Comparison of ENCODE assay signal across 25 cellular contexts in the genomic region with DNA sequence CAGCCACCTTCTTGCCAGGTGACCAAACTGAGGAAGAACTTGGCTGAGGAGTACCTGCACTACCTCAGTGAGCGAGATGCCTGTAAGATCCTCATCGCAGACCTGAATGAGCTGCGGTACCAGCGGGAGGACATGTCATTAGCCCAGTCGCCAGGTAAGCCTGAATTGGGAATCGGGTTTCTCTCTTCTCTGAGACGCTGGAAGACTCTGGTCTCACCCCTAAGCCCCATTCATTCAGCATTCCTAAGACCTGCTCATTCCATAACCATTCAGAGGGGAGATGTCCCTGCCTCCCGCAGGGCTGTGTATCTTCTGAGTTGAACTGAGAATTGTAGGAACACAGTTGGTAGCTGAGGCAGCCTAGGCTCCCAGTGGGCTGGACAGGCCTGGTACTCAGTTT. TPM values are rescaled to one million over a fixed set of nuclear protein-coding genes. Genes with fewer than 3 reads are reported as not detected.
DNase-seq lines count a peak whose midpoint lies in the region; ATAC-seq, FAIRE-seq and TF ChIP-seq lines count a peak whose summit lies in the region.
"Had no signal": no experiment of that assay in that cellular context is flagged by ENCODE, and none has a peak within 500 bp of the region (broad histone marks: within the 10 kb centered on the region; RNA-seq: fewer than 3 reads in every experiment).

No MANE protein-coding gene starts in this region.

- WGBS in HepG2 (ENCODE audit: low lambda C conversion rate), result 81% methylated on average over 8 of the region's 8 CpGs
- WGBS in right lobe of liver (ENCODE audit: insufficient coverage, low coverage, low lambda C conversion rate, missing lambda C conversion rate), result no CpG with 5 or more reads among the region's 8 CpGs
- WGBS in mesendoderm (ENCODE audit: extremely low coverage, insufficient coverage, low lambda C conversion rate), result no CpG with 5 or more reads among the region's 8 CpGs
- 86 to 89% (median 88%) methylated on average over 8 of the region's 8 CpGs for WGBS in adrenal gland, 4 donors

- no peak for TF ChIP-seq EP300 in HepG2 (IDR thresholded peaks at IDR 0.05; ENCODE audit: low read depth in 2 of 2, low read length in 2 of 2)
- no peak for TF ChIP-seq EP300 in HepG2 (CRISPR knock-in tag; IDR thresholded peaks at IDR 0.05; ENCODE audit: borderline replicate concordance)

- H2BK120ac ChIP-seq in mesendoderm (ENCODE audit: low read depth, low read length), result no peak overlapping the region

- peaks cover 16% of the 10 kb centered on the region for H3K4me1 ChIP-seq in HepG2 (ENCODE audit: insufficient read depth, low read length)
- H3K4me1 ChIP-seq in right lobe of liver, result no peaks in the 10 kb centered on the region
- H3K4me1 ChIP-seq in mesendoderm (ENCODE audit: control insufficient read depth, low read depth, low read length), result no peaks in the 10 kb centered on the region
- H3K4me1 ChIP-seq in adrenal gland (replicated peaks in 1 of 2), result no peaks in the 10 kb centered on the region

- H3K27me3 ChIP-seq in HepG2 (ENCODE audit: control insufficient read depth in 1 of 2, insufficient read depth in 2 of 2, low read length in 2 of 2), result no peaks in the 10 kb centered on the region; a peak in 1 of 5 replicates
- H3K27me3 ChIP-seq in right lobe of liver, result no peaks in the 10 kb centered on the region
- no peaks in the 10 kb centered on the region for H3K27me3 ChIP-seq in mesendoderm (ENCODE audit: insufficient read depth, low read length, poor library complexity)
- no peaks in the 10 kb centered on the region for H3K27me3 ChIP-seq in adrenal gland

- H3K18ac ChIP-seq in mesendoderm (ENCODE audit: low read length), result no peak overlapping the region

- no peak for DNase-seq in HepG2 (ENCODE audit: low spot score)
- no peak for DNase-seq in right lobe of liver
- DNase-seq in mesendoderm, result peak; percentile 21
- no peak for DNase-seq in adrenal gland
- no peak for DNase-seq in amygdala (lab: John Stamatoyannopoulos, UW)
- no peak for DNase-seq in KG1 (lab: John Stamatoyannopoulos, UW)
- DNase-seq: 8988T; C1 segment of cervical spinal cord; Calu3; CD8-positive, alpha-beta T cell; DMS153; GOT3; MM.1S; NCI-H1048; NCI-H1417 treated with DMSO at 0.1 percent for 48 hours; NCI-H187 treated with DMSO at 0.1 percent for 48 hours; NCI-H2107; NCI-H226; NCI-H510A treated with DMSO at 0.1 percent for 48 hours; NCI-H748 treated with DMSO at 0.1 percent for 48 hours; SHP77 treated with DMSO at 0.1 percent for 48 hours; SK-N-SH had no signal

- H3K79me1 ChIP-seq in mesendoderm (ENCODE audit: low read length), result no peaks in the 10 kb centered on the region

- H3K4me2 ChIP-seq in HepG2 (ENCODE audit: low read depth, low read length) (no peak overlapping the region), mesendoderm (ENCODE audit: low read length) (no peak overlapping the region)
- H3K4me2 ChIP-seq: SK-N-SH had no signal

- no peak for TF ChIP-seq RAD21 in HepG2 (CRISPR knock-in tag; IDR thresholded peaks at IDR 0.05)

- H3K9me3 ChIP-seq in HepG2 (ENCODE audit: low read length) (no peaks in the 10 kb centered on the region), right lobe of liver (no peaks in the 10 kb centered on the region), adrenal gland (replicated peaks in 1 of 3) (no peaks in the 10 kb centered on the region)
- H3K9me3 ChIP-seq: SK-N-SH had no signal

- no peak for FAIRE-seq in HepG2 (lab: Jason Lieb, UNC)
- FAIRE-seq: GM12891 had no signal

- TF ChIP-seq CTCF in HepG2 (CRISPR knock-in tag; IDR thresholded peaks at IDR 0.05), result no peak
- TF ChIP-seq CTCF in right lobe of liver (IDR thresholded peaks at IDR 0.05), result no peak
- no peak for TF ChIP-seq CTCF in adrenal gland (IDR thresholded peaks at IDR 0.05)

- H3K27ac ChIP-seq in HepG2 (ENCODE audit: extremely low read length, insufficient read depth, low read length), result no peak overlapping the region
- H3K27ac ChIP-seq in right lobe of liver, result no peak overlapping the region
- no peak overlapping the region for H3K27ac ChIP-seq in mesendoderm (ENCODE audit: low read depth, low read length)
- H3K27ac ChIP-seq in adrenal gland, result no peak overlapping the region
- H3K27ac ChIP-seq: RWPE1 had no signal

- no peak overlapping the region for H2BK15ac ChIP-seq in mesendoderm (replicated peaks; ENCODE audit: low read depth)

- H3K4me3 ChIP-seq in HepG2 (replicated peaks in 1 of 3; ENCODE audit: insufficient read depth in 1 of 3, low read depth in 2 of 3, low read length in 3 of 3) (no peak overlapping the region), right lobe of liver (no peak overlapping the region), mesendoderm (ENCODE audit: low read length) (no peak overlapping the region), adrenal gland (no peak overlapping the region)

- TF ChIP-seq POLR2A in HepG2 (IDR thresholded peaks at IDR 0.05; ENCODE audit: insufficient read depth in 1 of 2, low read depth in 2 of 2, low read length in 2 of 2) (no peak), right lobe of liver (IDR thresholded peaks at IDR 0.05) (no peak), adrenal gland (IDR thresholded peaks at IDR 0.05) (no peak)

- H3K36me3 ChIP-seq in HepG2 (replicated peaks in 1 of 2; ENCODE audit: control insufficient read depth in 1 of 2, insufficient read depth in 2 of 2, low read length in 2 of 2), result peaks cover 9 to 32% of the 10 kb centered on the region in 2 experiments; a peak in 4 of 5 replicates
- peaks cover 0 to 9% (median 3%) of the 10 kb centered on the region in 4 donors for H3K36me3 ChIP-seq in right lobe of liver
- H3K36me3 ChIP-seq in mesendoderm (ENCODE audit: control insufficient read depth, insufficient read depth, low read length), result peaks cover 3% of the 10 kb centered on the region
- H3K36me3 ChIP-seq in adrenal gland (replicated peaks in 1 of 2), result peaks cover 0 to 24% of the 10 kb centered on the region in 2 donors

- no TSS peak for BruUV-seq in HepG2 (replicated peaks; lab: Mats Ljungman, UMichigan)

- CTCF ChIA-PET in HepG2 (lab: Yijun Ruan, JAX; ENCODE audit: low intra/inter-chr PET ratio, low total read pairs), result no interaction called here

- POLR2A ChIA-PET in HepG2 (lab: Yijun Ruan, JAX), result no interaction called here

- no peak overlapping the region for H3K9ac ChIP-seq in HepG2 (ENCODE audit: insufficient read depth, low read depth, low read length)
- no peak overlapping the region for H3K9ac ChIP-seq in mesendoderm (ENCODE audit: low read length)
- H3K9ac ChIP-seq: SK-N-SH had no signal

- ATAC-seq in HepG2 (no peak; the same call in 1 of the 3 replicates), right lobe of liver (no peak)
- ATAC-seq: CD8-positive, alpha-beta T cell; HCT116 had no signal

- in situ Hi-C loops in HepG2 (cut with HindIII; ENCODE audit: extremely low pct_ligation_motif_present, low pct_unique_long_range_greater_than_20kb), result no loop called here

- H2AFZ ChIP-seq in HepG2 (ENCODE audit: low read length), result no peak overlapping the region

- no peaks in the 10 kb centered on the region for H4K20me1 ChIP-seq in HepG2 (ENCODE audit: insufficient read depth, low read length)

- H3K56ac ChIP-seq in mesendoderm (ENCODE audit: low read length), result no peak overlapping the region

- H3K4ac ChIP-seq in mesendoderm (ENCODE audit: low read depth, low read length), result no peak overlapping the region

- no peak overlapping the region for H4K5ac ChIP-seq in mesendoderm (ENCODE audit: low read length)

- no peak overlapping the region for H4K8ac ChIP-seq in mesendoderm (ENCODE audit: low read depth, low read length)

- H3K79me2 ChIP-seq in HepG2 (ENCODE audit: insufficient read depth, low read length), result no peaks in the 10 kb centered on the region
- no peaks in the 10 kb centered on the region for H3K79me2 ChIP-seq in mesendoderm (ENCODE audit: control insufficient read depth, insufficient read depth, low read length)

- H2BK5ac ChIP-seq in mesendoderm (ENCODE audit: low read length), result no peak overlapping the region

- H3K23ac ChIP-seq in mesendoderm (ENCODE audit: low read length), result no peak overlapping the region

- intact Hi-C loops in HepG2 (cut with micrococcal nuclease; ENCODE audit: unreplicated experiment) (no loop called here), right lobe of liver (cut with DNase I) (loop anchor here in 1 of 2 donors (10.0 kb wide), 1 partner anchor 100 kb away; no protein-coding TSS in a partner anchor), adrenal gland (cut with DNase I) (no loop called here)

- H2AK5ac ChIP-seq in mesendoderm (ENCODE audit: low read length), result no peak overlapping the region

RNA-seq across cellular contexts. Expression of a gene that starts 17.0 kb away (rescaled TPM):
- total RNA-seq in HepG2 (2016; rRNA removed; fragmentation: Illumina TruSeq; extraction: Trizol) (53.4 and 53.8 TPM in 2 replicates), right lobe of liver (10 to 100 TPM in 4 of 6 experiments, 1 to 10 TPM in 2; 8.9 to 23.9 (median 11.7) TPM), adrenal gland (10 to 100 TPM; 19.9 to 85.6 (median 44.7) TPM)
- total RNA-seq in HepG2 (2016; cell fraction: cytosol; rRNA removed; fragmentation: Illumina TruSeq; extraction: Trizol; ENCODE audit: low read depth), result 48.1 and 65.0 TPM in 2 replicates
- total RNA-seq in HepG2 (2016; cell fraction: insoluble cytoplasmic fraction; rRNA removed; fragmentation: Illumina TruSeq; extraction: Trizol), result 54.0 and 55.5 TPM in 2 replicates
- 91.2 and 112 TPM in 2 replicates for total RNA-seq in HepG2 (2016; cell fraction: membrane; rRNA removed; fragmentation: Illumina TruSeq; extraction: Trizol)
- total RNA-seq in HepG2 (2016; cell fraction: nucleus; rRNA removed; fragmentation: Illumina TruSeq; extraction: Trizol), result 18.7 and 22.3 TPM in 2 replicates
- polyA plus RNA-seq in HepG2 (2011; rRNA removed) (44.2 and 45.5 TPM in 2 replicates), adrenal gland (1 to 10 TPM; 8.4 to 8.6 (median 8.5) TPM)
- 45.9 and 53.3 TPM in 2 replicates for polyA plus RNA-seq in HepG2 (2011; cell fraction: cytosol; rRNA removed)
- 22.1 and 23.2 TPM in 2 replicates for polyA plus RNA-seq in HepG2 (2011; cell fraction: nucleus; rRNA removed)
- polyA plus RNA-seq in HepG2 (2012), result 25.9 and 34.6 TPM in 2 replicates
- 42.2 and 59.3 TPM in 2 replicates for polyA plus RNA-seq in HepG2 (2016; cell fraction: cytosol; fragmentation: Illumina TruSeq; extraction: Trizol; ENCODE audit: low read depth)
- polyA plus RNA-seq in HepG2 (2016; cell fraction: insoluble cytoplasmic fraction; fragmentation: Illumina TruSeq; extraction: Trizol; ENCODE audit: low read depth), result 50.1 and 54.2 TPM in 2 replicates
- 66.6 and 83.2 TPM in 2 replicates for polyA plus RNA-seq in HepG2 (2016; cell fraction: membrane; fragmentation: Illumina TruSeq; extraction: Trizol; ENCODE audit: low read depth)
- polyA plus RNA-seq in HepG2 (2016; cell fraction: nucleus; fragmentation: Illumina TruSeq; extraction: Trizol; ENCODE audit: insufficient read depth, low read depth), result 28.8 and 33.3 TPM in 2 replicates
- 45.1 and 58.5 TPM in 2 replicates for polyA minus RNA-seq in HepG2 (2011; rRNA and poly(A)+ RNA removed; ENCODE audit: low replicate concordance)
- polyA minus RNA-seq in HepG2 (2011; cell fraction: cytosol; rRNA and poly(A)+ RNA removed), result 26.7 and 28.4 TPM in 2 replicates
- polyA minus RNA-seq in HepG2 (2011; cell fraction: nucleus; rRNA and poly(A)+ RNA removed), result 8.2 and 9.8 TPM in 2 replicates
- 26.9 TPM for polyA plus RNA-seq in mesendoderm (2013, experiment 1 of 2)
- 26.7 TPM for polyA plus RNA-seq in mesendoderm (2013, experiment 2 of 2)

RNA-seq across cellular contexts. Expression of a gene that starts 18.4 kb away (rescaled TPM):
- total RNA-seq in HepG2 (2016; rRNA removed; fragmentation: Illumina TruSeq; extraction: Trizol) (0.10 and 0.86 TPM in 2 replicates), right lobe of liver (1 to 10 TPM in 3 of 6 experiments, under 1 TPM in 3; 0.42 to 1.2 (median 0.99) TPM), adrenal gland (1 to 10 TPM in 7 of 8 donors, under 1 TPM in 1; 0.72 to 3.6 (median 2.1) TPM)
- total RNA-seq in HepG2 (2016; cell fraction: cytosol; rRNA removed; fragmentation: Illumina TruSeq; extraction: Trizol; ENCODE audit: low read depth), result 0.18 TPM in 1 of 2 replicates, not detected in the other
- 0.10 and 0.93 TPM in 2 replicates for total RNA-seq in HepG2 (2016; cell fraction: insoluble cytoplasmic fraction; rRNA removed; fragmentation: Illumina TruSeq; extraction: Trizol)
- total RNA-seq in HepG2 (2016; cell fraction: membrane; rRNA removed; fragmentation: Illumina TruSeq; extraction: Trizol), result 0.24 and 0.25 TPM in 2 replicates
- 0.84 and 1.0 TPM in 2 replicates for total RNA-seq in HepG2 (2016; cell fraction: nucleus; rRNA removed; fragmentation: Illumina TruSeq; extraction: Trizol)
- polyA plus RNA-seq in HepG2 (2011; rRNA removed) (0.37 and 0.61 TPM in 2 replicates), adrenal gland (10 to 100 TPM in 2 of 3 donors, 1 to 10 TPM in 1; 2.2 to 18.7 (median 15.7) TPM)
- 0.09 and 0.17 TPM in 2 replicates for polyA plus RNA-seq in HepG2 (2011; cell fraction: cytosol; rRNA removed)
- polyA plus RNA-seq in HepG2 (2011; cell fraction: nucleus; rRNA removed), result 4.3 and 5.3 TPM in 2 replicates
- 0.23 and 0.63 TPM in 2 replicates for polyA plus RNA-seq in HepG2 (2012)
- 0.10 TPM in 1 of 2 replicates, not detected in the other for polyA plus RNA-seq in HepG2 (2016; cell fraction: cytosol; fragmentation: Illumina TruSeq; extraction: Trizol; ENCODE audit: low read depth)
- 0.16 and 0.74 TPM in 2 replicates for polyA plus RNA-seq in HepG2 (2016; cell fraction: insoluble cytoplasmic fraction; fragmentation: Illumina TruSeq; extraction: Trizol; ENCODE audit: low read depth)
- polyA plus RNA-seq in HepG2 (2016; cell fraction: membrane; fragmentation: Illumina TruSeq; extraction: Trizol; ENCODE audit: low read depth), result 0.08 TPM in 1 of 2 replicates, not detected in the other
- polyA plus RNA-seq in HepG2 (2016; cell fraction: nucleus; fragmentation: Illumina TruSeq; extraction: Trizol; ENCODE audit: insufficient read depth, low read depth), result 3.4 and 4.5 TPM in 2 replicates
- 0.06 and 0.37 TPM in 2 replicates for polyA minus RNA-seq in HepG2 (2011; rRNA and poly(A)+ RNA removed; ENCODE audit: low replicate concordance)
- polyA minus RNA-seq in HepG2 (2011; cell fraction: cytosol; rRNA and poly(A)+ RNA removed), result not detected in 2 replicates
- polyA minus RNA-seq in HepG2 (2011; cell fraction: nucleus; rRNA and poly(A)+ RNA removed), result 0.39 and 2.0 TPM in 2 replicates
- polyA plus RNA-seq in mesendoderm (2013, experiment 1 of 2), result 0.37 TPM
- polyA plus RNA-seq in mesendoderm (2013, experiment 2 of 2), result 0.38 TPM

RNA-seq across cellular contexts. Expression of a gene that starts 18.8 kb away (rescaled TPM):
- 8.5 and 9.2 TPM in 2 replicates for total RNA-seq in HepG2 (2016; rRNA removed; fragmentation: Illumina TruSeq; extraction: Trizol)
- total RNA-seq in HepG2 (2016; cell fraction: cytosol; rRNA removed; fragmentation: Illumina TruSeq; extraction: Trizol; ENCODE audit: low read depth), result 2.6 and 3.0 TPM in 2 replicates
- total RNA-seq in HepG2 (2016; cell fraction: insoluble cytoplasmic fraction; rRNA removed; fragmentation: Illumina TruSeq; extraction: Trizol), result 8.1 and 8.8 TPM in 2 replicates
- total RNA-seq in HepG2 (2016; cell fraction: membrane; rRNA removed; fragmentation: Illumina TruSeq; extraction: Trizol), result 5.7 and 5.9 TPM in 2 replicates
- total RNA-seq in HepG2 (2016; cell fraction: nucleus; rRNA removed; fragmentation: Illumina TruSeq; extraction: Trizol), result 8.9 and 11.2 TPM in 2 replicates
- polyA plus RNA-seq in HepG2 (2011; rRNA removed), result 22.7 and 24.5 TPM in 2 replicates
- 9.5 and 10.5 TPM in 2 replicates for polyA plus RNA-seq in HepG2 (2011; cell fraction: cytosol; rRNA removed)
- polyA plus RNA-seq in HepG2 (2011; cell fraction: nucleus; rRNA removed), result 48.8 and 55.7 TPM in 2 replicates
- polyA plus RNA-seq in HepG2 (2012), result 11.9 and 17.0 TPM in 2 replicates
- polyA plus RNA-seq in HepG2 (2016; cell fraction: cytosol; fragmentation: Illumina TruSeq; extraction: Trizol; ENCODE audit: low read depth), result 1.5 and 1.6 TPM in 2 replicates
- polyA plus RNA-seq in HepG2 (2016; cell fraction: insoluble cytoplasmic fraction; fragmentation: Illumina TruSeq; extraction: Trizol; ENCODE audit: low read depth), result 8.5 and 11.6 TPM in 2 replicates
- polyA plus RNA-seq in HepG2 (2016; cell fraction: membrane; fragmentation: Illumina TruSeq; extraction: Trizol; ENCODE audit: low read depth), result 3.3 and 3.6 TPM in 2 replicates
- polyA plus RNA-seq in HepG2 (2016; cell fraction: nucleus; fragmentation: Illumina TruSeq; extraction: Trizol; ENCODE audit: insufficient read depth, low read depth), result 29.7 and 31.1 TPM in 2 replicates
- polyA minus RNA-seq in HepG2 (2011; rRNA and poly(A)+ RNA removed; ENCODE audit: low replicate concordance), result 28.0 and 40.9 TPM in 2 replicates
- polyA minus RNA-seq in HepG2 (2011; cell fraction: cytosol; rRNA and poly(A)+ RNA removed), result 8.3 and 9.2 TPM in 2 replicates
- polyA minus RNA-seq in HepG2 (2011; cell fraction: nucleus; rRNA and poly(A)+ RNA removed), result 16.2 and 20.8 TPM in 2 replicates
- 10 to 100 TPM; 15.1 to 38.4 (median 22.7) TPM for total RNA-seq in right lobe of liver
- polyA plus RNA-seq in mesendoderm (2013, experiment 1 of 2), result 8.8 TPM
- polyA plus RNA-seq in mesendoderm (2013, experiment 2 of 2), result 8.6 TPM
- total RNA-seq in adrenal gland, result 10 to 100 TPM in 7 of 8 donors, 1 to 10 TPM in 1; 9.7 to 74.1 (median 28.4) TPM
- polyA plus RNA-seq in adrenal gland, result 10 to 100 TPM; 19.1 to 45.8 (median 20.1) TPM

RNA-seq across cellular contexts. Expression of a gene that starts 21.6 kb away (rescaled TPM):
- total RNA-seq in HepG2 (2016; rRNA removed; fragmentation: Illumina TruSeq; extraction: Trizol), result 214 and 224 TPM in 2 replicates
- 79.7 and 100.0 TPM in 2 replicates for total RNA-seq in HepG2 (2016; cell fraction: cytosol; rRNA removed; fragmentation: Illumina TruSeq; extraction: Trizol; ENCODE audit: low read depth)
- total RNA-seq in HepG2 (2016; cell fraction: insoluble cytoplasmic fraction; rRNA removed; fragmentation: Illumina TruSeq; extraction: Trizol), result 209 and 229 TPM in 2 replicates
- total RNA-seq in HepG2 (2016; cell fraction: membrane; rRNA removed; fragmentation: Illumina TruSeq; extraction: Trizol), result 120 and 150 TPM in 2 replicates
- total RNA-seq in HepG2 (2016; cell fraction: nucleus; rRNA removed; fragmentation: Illumina TruSeq; extraction: Trizol), result 79.9 and 90.1 TPM in 2 replicates
- polyA plus RNA-seq in HepG2 (2011; rRNA removed), result 168 and 198 TPM in 2 replicates
- polyA plus RNA-seq in HepG2 (2011; cell fraction: cytosol; rRNA removed), result 212 and 299 TPM in 2 replicates
- polyA plus RNA-seq in HepG2 (2011; cell fraction: nucleus; rRNA removed), result 132 and 146 TPM in 2 replicates
- polyA plus RNA-seq in HepG2 (2012), result 140 and 216 TPM in 2 replicates
- 108 and 138 TPM in 2 replicates for polyA plus RNA-seq in HepG2 (2016; cell fraction: cytosol; fragmentation: Illumina TruSeq; extraction: Trizol; ENCODE audit: low read depth)
- polyA plus RNA-seq in HepG2 (2016; cell fraction: insoluble cytoplasmic fraction; fragmentation: Illumina TruSeq; extraction: Trizol; ENCODE audit: low read depth), result 277 and 305 TPM in 2 replicates
- polyA plus RNA-seq in HepG2 (2016; cell fraction: membrane; fragmentation: Illumina TruSeq; extraction: Trizol; ENCODE audit: low read depth), result 139 and 154 TPM in 2 replicates
- 173 and 182 TPM in 2 replicates for polyA plus RNA-seq in HepG2 (2016; cell fraction: nucleus; fragmentation: Illumina TruSeq; extraction: Trizol; ENCODE audit: insufficient read depth, low read depth)
- polyA minus RNA-seq in HepG2 (2011; rRNA and poly(A)+ RNA removed; ENCODE audit: low replicate concordance), result 366 and 394 TPM in 2 replicates
- 157 and 165 TPM in 2 replicates for polyA minus RNA-seq in HepG2 (2011; cell fraction: cytosol; rRNA and poly(A)+ RNA removed)
- polyA minus RNA-seq in HepG2 (2011; cell fraction: nucleus; rRNA and poly(A)+ RNA removed), result 60.0 and 81.7 TPM in 2 replicates
- total RNA-seq in right lobe of liver, result 10 to 100 TPM; 23.4 to 67.8 (median 33.9) TPM
- polyA plus RNA-seq in mesendoderm (2013, experiment 1 of 2), result 370 TPM
- 358 TPM for polyA plus RNA-seq in mesendoderm (2013, experiment 2 of 2)
- 100 to 1,000 TPM in 2 of 8 donors, 10 to 100 TPM in 6; 30.0 to 201 (median 80.7) TPM for total RNA-seq in adrenal gland
- polyA plus RNA-seq in adrenal gland, result 100 to 1,000 TPM; 131 to 170 (median 134) TPM

RNA-seq across cellular contexts. Expression of a gene that starts 22.4 kb away (rescaled TPM):
- 24.8 and 43.3 TPM in 2 replicates for total RNA-seq in HepG2 (2016; rRNA removed; fragmentation: Illumina TruSeq; extraction: Trizol)
- total RNA-seq in HepG2 (2016; cell fraction: cytosol; rRNA removed; fragmentation: Illumina TruSeq; extraction: Trizol; ENCODE audit: low read depth), result 11.2 and 11.7 TPM in 2 replicates
- 22.8 and 43.9 TPM in 2 replicates for total RNA-seq in HepG2 (2016; cell fraction: insoluble cytoplasmic fraction; rRNA removed; fragmentation: Illumina TruSeq; extraction: Trizol)
- 7.4 and 8.2 TPM in 2 replicates for total RNA-seq in HepG2 (2016; cell fraction: membrane; rRNA removed; fragmentation: Illumina TruSeq; extraction: Trizol)
- total RNA-seq in HepG2 (2016; cell fraction: nucleus; rRNA removed; fragmentation: Illumina TruSeq; extraction: Trizol), result 43.8 and 49.8 TPM in 2 replicates
- 40.9 and 51.3 TPM in 2 replicates for polyA plus RNA-seq in HepG2 (2011; rRNA removed)
- 17.4 and 28.9 TPM in 2 replicates for polyA plus RNA-seq in HepG2 (2011; cell fraction: cytosol; rRNA removed)
- 414 and 516 TPM in 2 replicates for polyA plus RNA-seq in HepG2 (2011; cell fraction: nucleus; rRNA removed)
- polyA plus RNA-seq in HepG2 (2012), result 22.1 and 28.1 TPM in 2 replicates
- polyA plus RNA-seq in HepG2 (2016; cell fraction: cytosol; fragmentation: Illumina TruSeq; extraction: Trizol; ENCODE audit: low read depth), result 3.3 and 4.0 TPM in 2 replicates
- 22.0 and 24.2 TPM in 2 replicates for polyA plus RNA-seq in HepG2 (2016; cell fraction: insoluble cytoplasmic fraction; fragmentation: Illumina TruSeq; extraction: Trizol; ENCODE audit: low read depth)
- polyA plus RNA-seq in HepG2 (2016; cell fraction: membrane; fragmentation: Illumina TruSeq; extraction: Trizol; ENCODE audit: low read depth), result 4.4 and 6.6 TPM in 2 replicates
- polyA plus RNA-seq in HepG2 (2016; cell fraction: nucleus; fragmentation: Illumina TruSeq; extraction: Trizol; ENCODE audit: insufficient read depth, low read depth), result 153 and 170 TPM in 2 replicates
- polyA minus RNA-seq in HepG2 (2011; rRNA and poly(A)+ RNA removed; ENCODE audit: low replicate concordance), result 38.6 and 47.8 TPM in 2 replicates
- polyA minus RNA-seq in HepG2 (2011; cell fraction: cytosol; rRNA and poly(A)+ RNA removed), result 8.8 and 11.4 TPM in 2 replicates
- 35.9 and 44.5 TPM in 2 replicates for polyA minus RNA-seq in HepG2 (2011; cell fraction: nucleus; rRNA and poly(A)+ RNA removed)
- 10 to 100 TPM; 12.2 to 21.1 (median 18.2) TPM for total RNA-seq in right lobe of liver
- 33.6 TPM for polyA plus RNA-seq in mesendoderm (2013, experiment 1 of 2)
- polyA plus RNA-seq in mesendoderm (2013, experiment 2 of 2), result 33.5 TPM
- total RNA-seq in adrenal gland, result 10 to 100 TPM; 18.1 to 58.6 (median 38.7) TPM
- 100 to 1,000 TPM in 2 of 3 donors, 10 to 100 TPM in 1; 15.8 to 250 (median 126) TPM for polyA plus RNA-seq in adrenal gland
